In genomic region chr11:18329196-18329870, GRCh38 we compare ENCODE assay signal across 12 cellular contexts. TPM values are rescaled to one million over a fixed set of nuclear protein-coding genes. Genes with fewer than 3 reads are reported as not detected.
DNase-seq lines count a peak whose midpoint lies in the region; ATAC-seq and TF ChIP-seq lines count a peak whose summit lies in the region.
"Had no signal": no experiment of that assay in that cellular context is flagged by ENCODE, and none has a peak within 500 bp of the region (broad histone marks: within the 10 kb centered on the region; RNA-seq: fewer than 3 reads in every experiment).

No MANE protein-coding gene starts in this region.

- no peaks in the 10 kb centered on the region for H3K27me3 ChIP-seq in breast epithelium
- H3K27me3 ChIP-seq: heart left ventricle had no signal

- POLR2A ChIA-PET in MCF 10A (lab: Yijun Ruan, JAX): no interaction called here
- POLR2A ChIA-PET in activated naive CD8-positive, alpha-beta T cell treated with anti-CD3 and anti-CD28 coated beads, Interleukin-2, amount 10 ng/mL, durations not matched to agents 7 days and 5 days (lab: Charles Lee): no interaction called here

- intact Hi-C loops in MCF 10A (cut with micrococcal nuclease) (loop anchor here (10.0 kb wide), 1 partner anchor 195 kb away; the partner anchor contains the start of gene TSG101), breast epithelium (cut with DNase I; ENCODE audit: low total_unique reads) (loop anchor here (10.0 kb wide), 1 partner anchor 65 kb away; the partner anchor contains the start of gene LDHA)

- no peaks in the 10 kb centered on the region for H3K36me3 ChIP-seq in breast epithelium

- H3K4me1 ChIP-seq in breast epithelium: peaks cover 0 to 10% of the 10 kb centered on the region in 2 donors

- H3K4me1 Mint-ChIP-seq in MCF 10A (ENCODE audit: insufficient read depth, unreplicated experiment): peaks cover 33% of the 10 kb centered on the region
- peaks cover 53% of the 10 kb centered on the region for H3K4me1 Mint-ChIP-seq in activated naive CD8-positive, alpha-beta T cell treated with anti-CD3 and anti-CD28 coated beads, Interleukin-2, amount 10 ng/mL, durations not matched to agents 7 days and 5 days

- DNase-seq in MCF 10A (ENCODE audit: unreplicated experiment) (peak; percentile 44), breast epithelium (ENCODE audit: low spot score in 2 of 2) (no peak), T1000 (lab: John Stamatoyannopoulos, UW) (no peak), ureter (ENCODE audit: low spot score) (no peak)
- DNase-seq in activated naive CD8-positive, alpha-beta T cell treated with anti-CD3 and anti-CD28 coated beads, Interleukin-2, amount 10 ng/mL, durations not matched to agents 7 days and 5 days: no peak
- no peak for DNase-seq in stimulated activated naive CD4-positive, alpha-beta T cell treated with Interleukin-2 at 50 U/mL for 16 hours (lab: John Stamatoyannopoulos, UW)
- DNase-seq: heart left ventricle, NCI-H524 treated with DMSO at 0.1 percent for 48 hours, retina had no signal

- H3K36me3 Mint-ChIP-seq in MCF 10A (ENCODE audit: insufficient read depth, unreplicated experiment): peaks cover 71% of the 10 kb centered on the region
- peaks cover 32% of the 10 kb centered on the region for H3K36me3 Mint-ChIP-seq in activated naive CD8-positive, alpha-beta T cell treated with anti-CD3 and anti-CD28 coated beads, Interleukin-2, amount 10 ng/mL, durations not matched to agents 7 days and 5 days

- peak overlapping the region; percentile 44 for H3K27ac Mint-ChIP-seq in MCF 10A (ENCODE audit: low read depth, unreplicated experiment)
- H3K27ac Mint-ChIP-seq in activated naive CD8-positive, alpha-beta T cell treated with anti-CD3 and anti-CD28 coated beads, Interleukin-2, amount 10 ng/mL, durations not matched to agents 7 days and 5 days: peak overlapping the region; percentile 49

- no peak overlapping the region for H3K27ac ChIP-seq in breast epithelium
- H3K27ac ChIP-seq: C4-2B, heart left ventricle had no signal

- H3K27me3 Mint-ChIP-seq in MCF 10A (ENCODE audit: insufficient read depth, unreplicated experiment): no peaks in the 10 kb centered on the region
- H3K27me3 Mint-ChIP-seq in activated naive CD8-positive, alpha-beta T cell treated with anti-CD3 and anti-CD28 coated beads, Interleukin-2, amount 10 ng/mL, durations not matched to agents 7 days and 5 days: no peaks in the 10 kb centered on the region

- no peak for TF ChIP-seq POLR2A in breast epithelium (IDR thresholded peaks at IDR 0.05)

- ATAC-seq in HG03175 (IDR thresholded peaks at IDR 0.05; ENCODE audit: unreplicated experiment): peak; percentile 61
- peak; percentile 19 for ATAC-seq in activated naive CD8-positive, alpha-beta T cell treated with anti-CD3 and anti-CD28 coated beads, Interleukin-2, amount 10 ng/mL, durations not matched to agents 7 days and 5 days (ENCODE audit: low read depth)
- no peak for ATAC-seq in HG02571 (IDR thresholded peaks at IDR 0.05; ENCODE audit: unreplicated experiment)
- ATAC-seq: heart left ventricle had no signal

- H3K9me3 Mint-ChIP-seq in MCF 10A (ENCODE audit: unreplicated experiment): no peaks in the 10 kb centered on the region
- H3K9me3 Mint-ChIP-seq in activated naive CD8-positive, alpha-beta T cell treated with anti-CD3 and anti-CD28 coated beads, Interleukin-2, amount 10 ng/mL, durations not matched to agents 7 days and 5 days: no peaks in the 10 kb centered on the region

- CTCF ChIA-PET in MCF 10A (lab: Yijun Ruan, JAX): no interaction called here

- TF ChIP-seq CTCF in MCF 10A (IDR thresholded peaks at IDR 0.05; ENCODE audit: unreplicated experiment): no peak
- TF ChIP-seq CTCF in breast epithelium (IDR thresholded peaks at IDR 0.05): no peak

- BruUV-seq in MCF 10A (replicated peaks; lab: Mats Ljungman, UMichigan): no TSS peak

- H3K4me3 Mint-ChIP-seq in MCF 10A (ENCODE audit: unreplicated experiment): peak overlapping the region; percentile 15
- H3K4me3 Mint-ChIP-seq in activated naive CD8-positive, alpha-beta T cell treated with anti-CD3 and anti-CD28 coated beads, Interleukin-2, amount 10 ng/mL, durations not matched to agents 7 days and 5 days: peak overlapping the region; percentile 15

- H3K9me3 ChIP-seq in breast epithelium: no peaks in the 10 kb centered on the region
- H3K9me3 ChIP-seq: heart left ventricle had no signal

- H3K4me3 ChIP-seq in breast epithelium: no peak overlapping the region
- H3K4me3 ChIP-seq: heart left ventricle had no signal

RNA-seq across cellular contexts. Expression of gene GTF2H1, which starts 7.0 kb away (rescaled TPM):
- total RNA-seq in MCF 10A (2022) (60.9 and 83.4 TPM in 2 replicates), breast epithelium (10 to 100 TPM; 73.1 to 83.7 (median 74.4) TPM), ureter (61.4 TPM)
- total RNA-seq in activated naive CD8-positive, alpha-beta T cell treated with anti-CD3 and anti-CD28 coated beads, Interleukin-2, amount 10 ng/mL, durations not matched to agents 7 days and 5 days: 10 to 100 TPM; 44.4 to 47.9 TPM

RNA-seq across cellular contexts. Expression of gene HPS5, which starts 7.4 kb away (rescaled TPM):
- total RNA-seq in MCF 10A (2022): 23.6 and 31.8 TPM in 2 replicates
- 100 to 1,000 TPM in 1 of 3 donors, 10 to 100 TPM in 2; 18.7 to 166 (median 57.0) TPM for total RNA-seq in breast epithelium
- 10 to 100 TPM; 16.1 to 17.8 TPM for total RNA-seq in activated naive CD8-positive, alpha-beta T cell treated with anti-CD3 and anti-CD28 coated beads, Interleukin-2, amount 10 ng/mL, durations not matched to agents 7 days and 5 days
- total RNA-seq in ureter: 18.1 TPM
